In the genomic region with DNA sequence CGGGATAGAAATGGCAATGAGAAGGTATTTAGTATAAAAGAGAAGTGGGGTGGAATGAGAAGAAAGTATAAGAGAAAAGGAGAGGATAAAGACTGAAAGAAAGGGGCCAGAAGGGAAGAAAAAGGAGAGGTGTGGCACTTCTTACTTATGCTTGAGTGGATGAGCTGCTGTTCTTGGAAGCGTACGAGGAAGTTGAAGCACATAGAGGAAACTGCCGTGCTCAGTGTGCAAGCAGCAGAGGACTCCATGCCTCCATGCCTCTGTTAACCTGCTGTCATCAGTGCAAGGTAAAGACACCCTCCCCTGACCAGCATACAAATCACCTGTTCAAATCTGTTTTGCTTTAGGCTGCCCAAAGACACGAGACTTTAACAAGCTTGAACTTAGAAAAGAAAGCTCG, we compare ENCODE assay signal across 1 cellular context.
TF ChIP-seq lines count a peak whose summit lies in the region.

No MANE protein-coding gene starts in this region.

TF ChIP-seq in GM12878, 131 proteins besides CTCF, POLR2A, EP300 and RAD21:
- TF ChIP-seq CHD2 (IDR thresholded peaks at IDR 0.05; ENCODE audit: borderline replicate concordance, low read depth, low read length) = no peak
- no peak for TF ChIP-seq POLR2AphosphoS2 (IDR thresholded peaks at IDR 0.05; ENCODE audit: low read depth, low read length)
- TF ChIP-seq SKIL (IDR thresholded peaks at IDR 0.05; ENCODE audit: low read depth, poor library complexity, severe bottlenecking) = no peak
- no peak for TF ChIP-seq NFXL1 (IDR thresholded peaks at IDR 0.05; ENCODE audit: borderline replicate concordance)
- TF ChIP-seq TCF12 (IDR thresholded peaks at IDR 0.05; ENCODE audit: low read depth, low read length) = no peak
- TF ChIP-seq NR2C1 (IDR thresholded peaks at IDR 0.05) = no peak
- TF ChIP-seq YY1 (IDR thresholded peaks at IDR 0.05; ENCODE audit: low read depth, low read length) = no peak
- TF ChIP-seq JUNB (IDR thresholded peaks at IDR 0.05) = no peak
- no peak for TF ChIP-seq DPF2 (IDR thresholded peaks at IDR 0.05)
- no peak for TF ChIP-seq NFYA (IDR thresholded peaks at IDR 0.05; ENCODE audit: borderline replicate concordance, low read depth, low read length)
- no peak for TF ChIP-seq GABPA (IDR thresholded peaks at IDR 0.05; ENCODE audit: low read depth)
TF ChIP-seq in GM12878: peak in this region for 0.
